In genomic region chr1:226820935-226821718, GRCh38 we compare ENCODE assay signal across 1 cellular context.
TF ChIP-seq lines count a peak whose summit lies in the region.

No MANE protein-coding gene starts in this region.

TF ChIP-seq in SK-N-SH, 30 proteins besides CTCF, POLR2A, EP300 and RAD21:
- TF ChIP-seq IRF3 (IDR thresholded peaks at IDR 0.05; ENCODE audit: low read depth, low read length) (no peak), MXI1 (IDR thresholded peaks at IDR 0.05; ENCODE audit: low read depth, low read length) (no peak), NRF1 (IDR thresholded peaks at IDR 0.05; ENCODE audit: low read depth, low read length) (no peak), POLR2AphosphoS5 (IDR thresholded peaks at IDR 0.05; ENCODE audit: low read depth, low read length) (peak; percentile 32; the same call in 1 of the 2 replicates), GABPA (IDR thresholded peaks at IDR 0.05; ENCODE audit: low read depth) (no peak), NFIC (IDR thresholded peaks at IDR 0.05; ENCODE audit: borderline replicate concordance) (peak; percentile 70), MEF2A (IDR thresholded peaks at IDR 0.05; ENCODE audit: borderline replicate concordance, low read depth) (no peak), RXRA (IDR thresholded peaks at IDR 0.05; ENCODE audit: borderline replicate concordance, low read depth) (no peak), ZBTB33 (IDR thresholded peaks at IDR 0.05; ENCODE audit: borderline replicate concordance, low read depth) (peak; percentile 91), TAF1 (IDR thresholded peaks at IDR 0.05; ENCODE audit: borderline replicate concordance, low read depth, low read length) (no peak; the same call in 1 of the 2 replicates), RFX5 (IDR thresholded peaks at IDR 0.05; ENCODE audit: low read length) (no peak), SIN3A (IDR thresholded peaks at IDR 0.05; ENCODE audit: borderline replicate concordance, low read depth, low read length) (peak; percentile 57; the same call in 1 of the 2 replicates), FOXM1 (IDR thresholded peaks at IDR 0.05; ENCODE audit: low read depth) (no peak), YY1 (IDR thresholded peaks at IDR 0.05; ENCODE audit: low read depth) (no peak), TCF12 (IDR thresholded peaks at IDR 0.05) (peak; percentile 92), REST (IDR thresholded peaks at IDR 0.05; ENCODE audit: low read depth, low read length) (no peak), EZH2phosphoT487 (IDR thresholded peaks at IDR 0.05; ENCODE audit: borderline replicate concordance, low read depth) (no peak), FOSL2 (IDR thresholded peaks at IDR 0.05; ENCODE audit: borderline replicate concordance, low read depth) (peak; percentile 82), CHD2 (IDR thresholded peaks at IDR 0.05; ENCODE audit: low read length, partially characterized antibody) (no peak), TEAD4 (IDR thresholded peaks at IDR 0.05; ENCODE audit: borderline replicate concordance, insufficient read depth) (peak; percentile 45; the same call in 1 of the 2 replicates), USF2 (IDR thresholded peaks at IDR 0.05; ENCODE audit: borderline replicate concordance, low read depth, low read length) (no peak), PBX3 (IDR thresholded peaks at IDR 0.05) (peak; percentile 93), SMC3 (IDR thresholded peaks at IDR 0.05; ENCODE audit: low read depth, low read length) (no peak), GATA2 (CRISPR knock-in tag; IDR thresholded peaks at IDR 0.05) (no peak), FOXJ3 (CRISPR knock-in tag; IDR thresholded peaks at IDR 0.05) (no peak), MAX (IDR thresholded peaks at IDR 0.05; ENCODE audit: low read depth) (peak; percentile 71; the same call in 1 of the 2 replicates), JUND (IDR thresholded peaks at IDR 0.05) (peak; percentile 81), USF1 (IDR thresholded peaks at IDR 0.05; ENCODE audit: borderline replicate concordance, low read depth) (no peak), ELF1 (IDR thresholded peaks at IDR 0.05) (no peak), RCOR1 (IDR thresholded peaks at IDR 0.05; ENCODE audit: low read length) (no peak)
TF ChIP-seq in SK-N-SH: peak in this region for 10.
